Comparison of ENCODE assay signal across 30 cellular contexts in the genomic region with DNA sequence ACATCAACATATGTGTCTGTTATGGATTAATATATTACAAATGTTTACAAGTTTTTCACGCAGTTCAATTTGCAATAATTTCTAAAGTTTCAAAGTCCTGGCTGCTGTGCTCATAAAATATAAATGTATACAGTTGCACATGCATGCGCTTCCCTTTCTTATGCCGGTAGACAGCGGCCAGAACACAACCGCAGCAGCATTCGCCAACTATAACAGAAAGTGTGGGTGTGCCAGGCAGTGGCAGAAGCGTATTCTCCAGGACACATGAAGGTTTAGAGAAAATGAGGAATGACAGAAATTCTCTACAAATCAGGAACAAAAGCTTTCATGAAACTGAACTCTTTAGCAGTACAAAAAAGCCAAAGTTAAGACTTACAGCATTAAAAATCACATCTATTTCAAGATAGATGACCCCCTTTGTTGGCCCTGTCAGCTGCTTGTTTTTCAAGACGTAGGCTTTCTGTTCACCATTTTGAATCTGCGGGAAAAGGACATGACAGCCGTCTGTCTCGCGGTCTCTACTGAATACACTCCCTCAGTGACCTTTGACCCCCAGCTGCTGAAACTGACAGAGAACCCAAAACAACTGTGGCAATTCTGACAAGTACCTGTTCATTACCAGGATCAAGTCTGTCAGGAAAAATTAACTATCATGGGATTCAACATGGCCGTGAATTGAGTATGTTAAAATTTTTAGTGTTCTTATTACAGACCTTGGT.
A peak's percentile ranks its signal among the peaks of the same experiment; 100 is the strongest.
DNase-seq lines count a peak whose midpoint lies in the region; ATAC-seq, FAIRE-seq and TF ChIP-seq lines count a peak whose summit lies in the region.
"Had no signal": no experiment of that assay in that cellular context is flagged by ENCODE, and none has a peak within 500 bp of the region (broad histone marks: within the 10 kb centered on the region; RNA-seq: fewer than 3 reads in every experiment).

No MANE protein-coding gene starts in this region.

- POLR2A ChIA-PET in K562 (lab: Yijun Ruan, JAX), result no interaction called here
- POLR2A ChIA-PET in CD8-positive, alpha-beta memory T cell (lab: Charles Lee), result no interaction called here

- BruUV-seq in K562 (replicated peaks; lab: Mats Ljungman, UMichigan), result no TSS peak

- peaks cover 54% of the 10 kb centered on the region for H3K4me1 Mint-ChIP-seq in neural crest cell
- H3K4me1 Mint-ChIP-seq in CD8-positive, alpha-beta memory T cell, result no peaks in the 10 kb centered on the region
- no peaks in the 10 kb centered on the region for H3K4me1 Mint-ChIP-seq in activated naive CD4-positive, alpha-beta T cell treated with anti-CD3 and anti-CD28 coated beads for 36 hours (ENCODE audit: low read depth)
- H3K4me1 Mint-ChIP-seq: activated CD4-positive, alpha-beta memory T cell treated with anti-CD3 and anti-CD28 coated beads, Interleukin-2, amount 10 ng/mL, durations not matched to agents 7 days and 5 days; activated naive CD4-positive, alpha-beta T cell treated with anti-CD3 and anti-CD28 coated beads, Interleukin-2, amount 50 U/mL, for 24 hours; activated T-helper 17 cell treated with anti-CD3 and anti-CD28 coated beads, Interleukin-2, amount 50 U/mL, for 72 hours; nephron had no signal

- TF ChIP-seq CTCF in K562 (IDR thresholded peaks at IDR 0.05 in 2 of 3, conservative IDR thresholded peaks at IDR 0.05 in 1 of 3; ENCODE audit: insufficient read depth in 2 of 3, low read depth in 1 of 3, low read length in 3 of 3), result no peak
- no peak for TF ChIP-seq CTCF in neural crest cell (conservative IDR thresholded peaks at IDR 0.05)
- TF ChIP-seq CTCF in tibial artery (IDR thresholded peaks at IDR 0.05), result no peak

- no peaks in the 10 kb centered on the region for H3K36me3 Mint-ChIP-seq in neural crest cell (ENCODE audit: low read depth)
- H3K36me3 Mint-ChIP-seq in CD8-positive, alpha-beta memory T cell, result no peaks in the 10 kb centered on the region
- no peaks in the 10 kb centered on the region for H3K36me3 Mint-ChIP-seq in activated naive CD4-positive, alpha-beta T cell treated with anti-CD3 and anti-CD28 coated beads for 36 hours (ENCODE audit: low read depth)
- H3K36me3 Mint-ChIP-seq: activated naive CD4-positive, alpha-beta T cell treated with anti-CD3 and anti-CD28 coated beads, Interleukin-2, amount 50 U/mL, for 24 hours had no signal

- no peak for FAIRE-seq in K562 (lab: Jason Lieb, UNC)
- FAIRE-seq: D721Med, frontal cortex had no signal

- H3K79me2 ChIP-seq in K562 (ENCODE audit: control insufficient read depth, insufficient read depth, low read length), result no peaks in the 10 kb centered on the region

- H3K9me3 Mint-ChIP-seq in neural crest cell, result no peaks in the 10 kb centered on the region
- no peaks in the 10 kb centered on the region for H3K9me3 Mint-ChIP-seq in CD8-positive, alpha-beta memory T cell
- no peaks in the 10 kb centered on the region for H3K9me3 Mint-ChIP-seq in activated naive CD4-positive, alpha-beta T cell treated with anti-CD3 and anti-CD28 coated beads for 36 hours
- H3K9me3 Mint-ChIP-seq: activated CD4-positive, alpha-beta memory T cell treated with anti-CD3 and anti-CD28 coated beads, Interleukin-2, amount 10 ng/mL, durations not matched to agents 7 days and 5 days; activated naive CD4-positive, alpha-beta T cell treated with anti-CD3 and anti-CD28 coated beads, Interleukin-2, amount 50 U/mL, for 24 hours; activated T-helper 17 cell treated with anti-CD3 and anti-CD28 coated beads, Interleukin-2, amount 50 U/mL, for 72 hours; CD4-positive, alpha-beta T cell; H9; nephron had no signal

- no peak overlapping the region; the same call in 1 of the 2 replicates for H3K4me2 ChIP-seq in K562 (ENCODE audit: insufficient read depth, low read length)

- peak overlapping the region; percentile 42 for H3K4me3 Mint-ChIP-seq in neural crest cell
- no peak overlapping the region for H3K4me3 Mint-ChIP-seq in CD8-positive, alpha-beta memory T cell
- no peak overlapping the region for H3K4me3 Mint-ChIP-seq in activated naive CD4-positive, alpha-beta T cell treated with anti-CD3 and anti-CD28 coated beads for 36 hours
- H3K4me3 Mint-ChIP-seq: activated CD4-positive, alpha-beta memory T cell treated with anti-CD3 and anti-CD28 coated beads, Interleukin-2, amount 10 ng/mL, durations not matched to agents 7 days and 5 days; activated naive CD4-positive, alpha-beta T cell treated with anti-CD3 and anti-CD28 coated beads, Interleukin-2, amount 50 U/mL, for 24 hours; activated T-helper 17 cell treated with anti-CD3 and anti-CD28 coated beads, Interleukin-2, amount 50 U/mL, for 72 hours; CD4-positive, alpha-beta T cell; H9; nephron had no signal

- DNase-seq in ELF-1 (ENCODE audit: low read depth, low spot score) (peak; percentile 67), NCI-H146 treated with DMSO at 0.1 percent for 48 hours (lab: John Stamatoyannopoulos, UW; ENCODE audit: unreplicated experiment) (peak; percentile 34), K562 (ENCODE audit: extremely low read depth in 1 of 4, low spot score in 3 of 4) (peak in 3 of 4 experiments; percentile 9 to 46 (median 11)), neural crest cell (ENCODE audit: low read depth, low spot score) (peak; percentile 47), tibial artery (no peak)
- no peak for DNase-seq in CD8-positive, alpha-beta memory T cell
- DNase-seq in activated naive CD4-positive, alpha-beta T cell treated with anti-CD3 and anti-CD28 coated beads for 36 hours, result no peak
- DNase-seq: activated CD4-positive, alpha-beta memory T cell treated with anti-CD3 and anti-CD28 coated beads, Interleukin-2, amount 10 ng/mL, durations not matched to agents 7 days and 5 days; activated CD4-positive, alpha-beta T cell treated with anti-CD3 and anti-CD28 coated beads for 1 hour; CD4-positive, alpha-beta T cell; EL; H9; Kasumi-1; NCI-H1694; NCI-H524; SHP77; stimulated activated CD4-positive, alpha-beta T cell treated with anti-CD3 and anti-CD28 coated beads, Interleukin-12 subunit alpha, Interleukin-12 subunit beta, amount 100 ng/mL, for 4 hours; stimulated activated CD4-positive, alpha-beta T cell treated with anti-CD3 and anti-CD28 coated beads, Interleukin-4, amount 100 ng/mL, for 1 hour; thyroid gland had no signal

- H3K4me1 ChIP-seq in K562 (replicated peaks in 1 of 2; ENCODE audit: control insufficient read depth in 2 of 2, insufficient read depth in 2 of 2, low read length in 2 of 2), result no peaks in the 10 kb centered on the region; a peak in 1 of 5 replicates
- H3K4me1 ChIP-seq in CD8-positive, alpha-beta memory T cell (ENCODE audit: insufficient read depth, low read length), result no peaks in the 10 kb centered on the region
- H3K4me1 ChIP-seq in tibial artery, result no peaks in the 10 kb centered on the region
- H3K4me1 ChIP-seq: breast epithelium, thyroid gland had no signal

- H3K27me3 ChIP-seq in K562 (ENCODE audit: control insufficient read depth in 2 of 2, insufficient read depth in 2 of 2, low read length in 2 of 2), result no peaks in the 10 kb centered on the region
- H3K27me3 ChIP-seq in CD8-positive, alpha-beta memory T cell (ENCODE audit: insufficient read depth, low read length, poor library complexity, severe bottlenecking), result no peaks in the 10 kb centered on the region
- no peaks in the 10 kb centered on the region for H3K27me3 ChIP-seq in tibial artery
- H3K27me3 ChIP-seq: breast epithelium, thyroid gland had no signal

- H3K9ac ChIP-seq in K562 (ENCODE audit: insufficient read depth in 1 of 2, low read depth in 2 of 2, low read length in 2 of 2), result no peak overlapping the region

- intact Hi-C loops in K562 (cut with micrococcal nuclease), result no loop called here
- intact Hi-C loops in activated naive CD4-positive, alpha-beta T cell treated with anti-CD3 and anti-CD28 coated beads for 36 hours (cut with micrococcal nuclease), result no loop called here
- intact Hi-C loops in tibial artery (cut with DNase I; ENCODE audit: low total_unique reads), result no loop called here

- no peak for TF ChIP-seq RAD21 in K562 (CRISPR knock-in tag; conservative IDR thresholded peaks at IDR 0.05 in 1 of 2, IDR thresholded peaks at IDR 0.05 in 1 of 2)

- H3K36me3 ChIP-seq in K562 (ENCODE audit: control insufficient read depth, insufficient read depth, low read length) (no peaks in the 10 kb centered on the region), tibial artery (no peaks in the 10 kb centered on the region)
- H3K36me3 ChIP-seq in CD8-positive, alpha-beta memory T cell (ENCODE audit: insufficient read depth, low read length), result no peaks in the 10 kb centered on the region
- H3K36me3 ChIP-seq: breast epithelium, thyroid gland had no signal

- H3K4me3 ChIP-seq in K562, result no peak overlapping the region
- no peak overlapping the region for H3K4me3 ChIP-seq in CD8-positive, alpha-beta memory T cell (ENCODE audit: low read length)
- H3K4me3 ChIP-seq in tibial artery, result no peak overlapping the region
- H3K4me3 ChIP-seq: breast epithelium, mucosa of descending colon, thyroid gland had no signal

- H3K27ac Mint-ChIP-seq in neural crest cell (ENCODE audit: unreplicated experiment), result peak overlapping the region; percentile 15
- no peak overlapping the region for H3K27ac Mint-ChIP-seq in CD8-positive, alpha-beta memory T cell
- H3K27ac Mint-ChIP-seq in activated naive CD4-positive, alpha-beta T cell treated with anti-CD3 and anti-CD28 coated beads for 36 hours, result no peak overlapping the region
- H3K27ac Mint-ChIP-seq: activated CD4-positive, alpha-beta memory T cell treated with anti-CD3 and anti-CD28 coated beads, Interleukin-2, amount 10 ng/mL, durations not matched to agents 7 days and 5 days; activated naive CD4-positive, alpha-beta T cell treated with anti-CD3 and anti-CD28 coated beads, Interleukin-2, amount 50 U/mL, for 24 hours; activated T-helper 17 cell treated with anti-CD3 and anti-CD28 coated beads, Interleukin-2, amount 50 U/mL, for 72 hours; CD4-positive, alpha-beta T cell; nephron had no signal

- no peaks in the 10 kb centered on the region for H4K20me1 ChIP-seq in K562 (replicated peaks; ENCODE audit: control insufficient read depth, insufficient read depth, low read length)

- ATAC-seq in K562 (peak; percentile 54; the same call in 2 of the 3 replicates), HG03025 (IDR thresholded peaks at IDR 0.05; ENCODE audit: low FRiP score, unreplicated experiment) (no peak)
- ATAC-seq: activated T-helper 17 cell treated with anti-CD3 and anti-CD28 coated beads, Interleukin-2, amount 50 U/mL, for 72 hours; mucosa of descending colon; Panc1; sciatic nerve had no signal

- CTCF ChIA-PET in K562 (lab: Yijun Ruan, JAX; ENCODE audit: low intra/inter-chr PET ratio), result no interaction called here
- CTCF ChIA-PET in CD8-positive, alpha-beta memory T cell (lab: Charles Lee), result no interaction called here
- CTCF ChIA-PET in activated naive CD4-positive, alpha-beta T cell treated with anti-CD3 and anti-CD28 coated beads for 36 hours (lab: Charles Lee), result no interaction called here

- no peak overlapping the region for H3K27ac ChIP-seq in K562 (ENCODE audit: extremely low read depth, low read depth, low read length)
- H3K27ac ChIP-seq in CD8-positive, alpha-beta memory T cell (ENCODE audit: low read depth, low read length), result no peak overlapping the region
- no peak overlapping the region for H3K27ac ChIP-seq in tibial artery
- H3K27ac ChIP-seq: breast epithelium, HL-60, thyroid gland had no signal

- no peak for TF ChIP-seq EP300 in K562 (IDR thresholded peaks at IDR 0.05; ENCODE audit: low read length)

- peak overlapping the region; percentile 63 for H2AFZ ChIP-seq in K562 (ENCODE audit: low read depth, low read length)

- H3K9me1 ChIP-seq in K562 (ENCODE audit: control insufficient read depth, insufficient read depth, low read length), result no peaks in the 10 kb centered on the region

- in situ Hi-C loops in K562 (cut with MboI), result no loop called here

- H3K9me3 ChIP-seq in K562 (replicated peaks; ENCODE audit: control insufficient read depth, insufficient read depth, low read depth, low read length), result no peaks in the 10 kb centered on the region
- H3K9me3 ChIP-seq in CD8-positive, alpha-beta memory T cell (ENCODE audit: low read length), result no peaks in the 10 kb centered on the region
- no peaks in the 10 kb centered on the region for H3K9me3 ChIP-seq in tibial artery
- H3K9me3 ChIP-seq: breast epithelium, mucosa of descending colon, thyroid gland had no signal

- no peak for TF ChIP-seq POLR2A in K562 (conservative IDR thresholded peaks at IDR 0.05)

- WGBS in K562 (ENCODE audit: insufficient coverage, low coverage, missing lambda C conversion rate), result 17% methylated on average over 13 of the region's 13 CpGs

- peaks cover 7% of the 10 kb centered on the region for H3K27me3 Mint-ChIP-seq in neural crest cell (ENCODE audit: low read depth)
- peaks cover 5 to 10% of the 10 kb centered on the region in 2 donors for H3K27me3 Mint-ChIP-seq in CD8-positive, alpha-beta memory T cell
- no peaks in the 10 kb centered on the region for H3K27me3 Mint-ChIP-seq in activated naive CD4-positive, alpha-beta T cell treated with anti-CD3 and anti-CD28 coated beads for 36 hours (ENCODE audit: low read depth)
- H3K27me3 Mint-ChIP-seq: CD4-positive, alpha-beta T cell had no signal

Comparison
In these comparisons a context has a peak if more than half of its experiments do, and no peak if none do; other contexts are left out.
1. DNase-seq: peak in ELF-1 (single experiment), NCI-H146 treated with DMSO at 0.1 percent for 48 hours (single experiment), K562 (3 of 4) and neural crest cell (single experiment); none in CD8-positive, alpha-beta memory T cell (0 of 5), activated naive CD4-positive, alpha-beta T cell treated with anti-CD3 and anti-CD28 coated beads for 36 hours (single experiment) and tibial artery (0 of 2).